Comparison of ENCODE assay signal across 30 cellular contexts in genomic region chrX:121823406-121823805, GRCh38.
"Had no signal": no experiment of that assay in that cellular context is flagged by ENCODE, and none has a peak within 500 bp of the region (broad histone marks: within the 10 kb centered on the region; RNA-seq: fewer than 3 reads in every experiment).

No MANE protein-coding gene starts in this region.

- H3K4me3 ChIP-seq: PC-9, SJCRH30, SK-N-MC had no signal

- H2AFZ ChIP-seq: PC-9 had no signal

- FAIRE-seq: TTC549 had no signal

- H3K9me3 ChIP-seq: SJCRH30 had no signal

- DNase-seq: activated CD4-positive, alpha-beta T cell treated with anti-CD3 and anti-CD28 coated beads, Interleukin-2, amount 10 ng/mL, durations not matched to agents 24 days and 14 days; activated CD4-positive, alpha-beta T cell treated with anti-CD3 and anti-CD28 coated beads, Interleukin-2, amount 50 U/mL, for 4 hours; activated CD8-positive, alpha-beta T cell treated with anti-CD3 and anti-CD28 coated beads for 36 hours; activated effector memory CD4-positive, alpha-beta T cell treated with anti-CD3 and anti-CD28 coated beads, Interleukin-2, amount 50 U/mL, for 16 hours; activated naive CD4-positive, alpha-beta T cell; activated naive CD4-positive, alpha-beta T cell treated with anti-CD3 and anti-CD28 coated beads, Interleukin-2, amount 50 U/mL, for 16 hours; activated naive CD8-positive, alpha-beta T cell treated with anti-CD3 and anti-CD28 coated beads for 36 hours; activated T-cell treated with anti-CD3 and anti-CD28 coated beads, Interleukin-2, amount 50 U/mL, for 1 hour; activated T-cell treated with anti-CD3 and anti-CD28 coated beads, Interleukin-2, amount 50 U/mL, for 72 hours; amniotic stem cell; aorta; central memory CD4-positive, alpha-beta T cell; Kasumi-1; KG1; MM.1S; MV-4-11; NCI-H1092; NCI-H1436 treated with DMSO at 0.1 percent for 48 hours; NCI-H1694 treated with DMSO at 0.1 percent for 48 hours; NCI-H2029; NCI-H510A; NCI-H526; NCI-H748 treated with DMSO at 0.1 percent for 48 hours; NK-92 treated with Interleukin-12 subunit alpha and Interleukin-12 subunit beta, amount 100 ng/mL, for 24 hours; PC-9; SHP77; SJCRH30 had no signal

- H3K27me3 ChIP-seq: SJCRH30 had no signal

- H3K4me1 ChIP-seq: SJCRH30 had no signal

- H3K27ac ChIP-seq: PC-9, SJCRH30, SK-N-MC had no signal

- ATAC-seq: activated CD8-positive, alpha-beta T cell treated with anti-CD3 and anti-CD28 coated beads for 36 hours; activated T-cell treated with anti-CD3 and anti-CD28 coated beads, Interleukin-2, amount 50 U/mL, for 72 hours; activated T-helper 17 cell treated with anti-CD3 and anti-CD28 coated beads, Interleukin-2, amount 50 U/mL, for 72 hours had no signal

- H3K4me2 ChIP-seq: PC-9 had no signal

- H3K36me3 ChIP-seq: SJCRH30 had no signal
